9 cellular contexts compared by ENCODE assay signal in the genomic region with DNA sequence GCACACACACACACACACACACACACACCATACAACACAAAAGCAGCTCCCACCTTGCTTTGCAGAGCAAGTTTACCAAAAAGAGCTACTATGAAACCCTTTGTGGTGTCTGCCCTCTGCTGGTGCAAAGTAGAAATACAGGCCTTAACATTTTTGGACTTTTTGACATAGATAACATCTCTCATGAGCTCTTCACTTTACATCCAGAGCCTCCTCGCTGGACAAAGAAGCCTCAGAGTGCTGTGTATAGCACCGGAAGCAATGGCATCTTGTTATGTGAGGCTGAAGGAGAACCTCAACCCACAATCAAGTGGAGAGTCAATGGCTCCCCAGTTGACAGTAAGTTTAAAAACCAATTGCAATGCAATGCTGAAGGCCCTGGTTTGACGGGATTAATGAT.
A peak's percentile ranks its signal among the peaks of the same experiment; 100 is the strongest.
DNase-seq lines count a peak whose midpoint lies in the region; ATAC-seq and TF ChIP-seq lines count a peak whose summit lies in the region.
"Had no signal": no experiment of that assay in that cellular context is flagged by ENCODE, and none has a peak within 500 bp of the region (broad histone marks: within the 10 kb centered on the region; RNA-seq: fewer than 3 reads in every experiment).

No MANE protein-coding gene starts in this region.

- H2AFZ ChIP-seq in OCI-LY7 (ENCODE audit: low read length): no peak overlapping the region
- H2AFZ ChIP-seq in mesenchymal stem cell (ENCODE audit: low read depth, low read length): no peak overlapping the region

- H3K4me2 ChIP-seq in OCI-LY7 (ENCODE audit: low read length) (no peak overlapping the region), mesenchymal stem cell (ENCODE audit: low read length, poor library complexity, severe bottlenecking) (no peak overlapping the region)

- H2BK15ac ChIP-seq in mesenchymal stem cell (ENCODE audit: low read depth, poor library complexity, severe bottlenecking): no peak overlapping the region

- H3K4me1 ChIP-seq in OCI-LY7 (ENCODE audit: insufficient read depth, low read length, poor library complexity, severe bottlenecking) (no peaks in the 10 kb centered on the region), colonic mucosa (no peaks in the 10 kb centered on the region), mesenchymal stem cell (ENCODE audit: control insufficient read depth, insufficient read depth, low read depth, low read length) (no peaks in the 10 kb centered on the region)

- no peak for ATAC-seq in activated T-cell treated with anti-CD3 and anti-CD28 coated beads, Interleukin-2, amount 50 U/mL, for 72 hours (replicated peaks in 1 of 2)
- ATAC-seq in GM21447 (IDR thresholded peaks at IDR 0.05; ENCODE audit: unreplicated experiment): peak; percentile 80

- no peaks in the 10 kb centered on the region for H3K9me3 Mint-ChIP-seq in activated T-cell treated with anti-CD3 and anti-CD28 coated beads, Interleukin-2, amount 50 U/mL, for 72 hours
- H3K9me3 Mint-ChIP-seq in activated T-cell treated with anti-CD3 and anti-CD28 coated beads, Interleukin-2, amount 50 U/mL, for 24 hours: no peaks in the 10 kb centered on the region
- H3K9me3 Mint-ChIP-seq: dendritic cell treated with granulocyte-macrophage colony-stimulating factor and Interleukin-4, amounts not matched to agents 40 ng/mL and 50 ng/mL, for 4 days had no signal

- peak; percentile 6 to 39 for DNase-seq in activated T-cell treated with anti-CD3 and anti-CD28 coated beads, Interleukin-2, amount 50 U/mL, for 72 hours
- DNase-seq in activated T-cell treated with anti-CD3 and anti-CD28 coated beads, Interleukin-2, amount 50 U/mL, for 24 hours: no peak
- DNase-seq in HT1080 (ENCODE audit: low read depth): peak; percentile 60
- DNase-seq in OCI-LY7 (ENCODE audit: low spot score): peak; percentile 68
- DNase-seq in colonic mucosa: peak; percentile 31
- peak; percentile 50 for DNase-seq in mesenchymal stem cell
- DNase-seq in GDM1 (lab: John Stamatoyannopoulos, UW): no peak

- H3K4me3 ChIP-seq in OCI-LY7 (ENCODE audit: low read depth, low read length, poor library complexity, severe bottlenecking) (no peak overlapping the region), colonic mucosa (no peak overlapping the region), mesenchymal stem cell (ENCODE audit: insufficient read depth in 1 of 2, low read depth in 1 of 2, low read length in 2 of 2) (no peak overlapping the region)

- no peak overlapping the region for H2BK120ac ChIP-seq in mesenchymal stem cell (ENCODE audit: low read depth, low read length)

- H4K20me1 ChIP-seq in OCI-LY7 (ENCODE audit: insufficient read depth, low read length): no peaks in the 10 kb centered on the region

- no peaks in the 10 kb centered on the region for H3K36me3 ChIP-seq in OCI-LY7 (ENCODE audit: insufficient read depth, low read length)
- H3K36me3 ChIP-seq in colonic mucosa: no peaks in the 10 kb centered on the region
- no peaks in the 10 kb centered on the region for H3K36me3 ChIP-seq in mesenchymal stem cell (ENCODE audit: control insufficient read depth in 1 of 2, insufficient read depth in 2 of 2, low read depth in 1 of 2, low read length in 2 of 2)

- no peaks in the 10 kb centered on the region for H3K27me3 ChIP-seq in colonic mucosa
- H3K27me3 ChIP-seq in mesenchymal stem cell (ENCODE audit: control insufficient read depth in 1 of 2, insufficient read depth in 1 of 2, low read length in 2 of 2): no peaks in the 10 kb centered on the region

- CTCF ChIA-PET in OCI-LY7 (lab: Charles Lee; ENCODE audit: unreplicated experiment): interaction anchor here (0.6 to 1.7 kb wide), 7 partner anchors 9 to 314 kb away, joined by 3 to 5 read pairs (median 4); no protein-coding TSS in a partner anchor

- no peak overlapping the region for H2BK5ac ChIP-seq in mesenchymal stem cell (ENCODE audit: low read depth, low read length, poor library complexity, severe bottlenecking)

- H3K14ac ChIP-seq in mesenchymal stem cell (ENCODE audit: low read length in 2 of 2): no peak overlapping the region

- TF ChIP-seq CTCF in OCI-LY7 (conservative IDR thresholded peaks at IDR 0.05; ENCODE audit: low read length) (peak; percentile 92), colonic mucosa (IDR thresholded peaks at IDR 0.05) (peak; percentile 51)

- H4K8ac ChIP-seq in mesenchymal stem cell (ENCODE audit: low read length): no peak overlapping the region

- H3K4me1 Mint-ChIP-seq in activated T-cell treated with anti-CD3 and anti-CD28 coated beads, Interleukin-2, amount 50 U/mL, for 72 hours (ENCODE audit: low read depth): no peaks in the 10 kb centered on the region
- no peaks in the 10 kb centered on the region for H3K4me1 Mint-ChIP-seq in activated T-cell treated with anti-CD3 and anti-CD28 coated beads, Interleukin-2, amount 50 U/mL, for 24 hours (ENCODE audit: low read depth)

- H2BK12ac ChIP-seq in mesenchymal stem cell (ENCODE audit: low read length in 2 of 2): no peak overlapping the region

- no peak overlapping the region for H3K9ac ChIP-seq in colonic mucosa (ENCODE audit: low read depth in 2 of 2, low read length in 2 of 2)
- H3K9ac ChIP-seq in mesenchymal stem cell (ENCODE audit: low read length): no peak overlapping the region

- no peak overlapping the region for H2AK5ac ChIP-seq in mesenchymal stem cell (ENCODE audit: low read length, severe bottlenecking)

- intact Hi-C loops in OCI-LY7 (cut with micrococcal nuclease; ENCODE audit: unreplicated experiment) (loop anchor here (1.0 to 5.0 kb wide), 5 partner anchors 22 to 311 kb away; no protein-coding TSS in a partner anchor), colonic mucosa (cut with DNase I) (no loop called here)

- WGBS in mesenchymal stem cell: 52% methylated on average over 3 of the region's 3 CpGs

- no peaks in the 10 kb centered on the region for H3K9me2 ChIP-seq in OCI-LY7 (ENCODE audit: insufficient read depth, low read length)

- no peak overlapping the region for H3K18ac ChIP-seq in mesenchymal stem cell (ENCODE audit: low read depth in 1 of 2, low read length in 2 of 2)

- BruUV-seq in OCI-LY7 (replicated peaks; lab: Mats Ljungman, UMichigan): no TSS peak

- no peak overlapping the region for H3K27ac ChIP-seq in OCI-LY7 (ENCODE audit: low read depth, low read length, poor library complexity, severe bottlenecking)
- H3K27ac ChIP-seq in colonic mucosa: no peak overlapping the region
- no peak overlapping the region for H3K27ac ChIP-seq in mesenchymal stem cell (ENCODE audit: low read length, poor library complexity, severe bottlenecking)

- no peaks in the 10 kb centered on the region for H3K79me1 ChIP-seq in mesenchymal stem cell (replicated peaks; ENCODE audit: low read length, poor library complexity, severe bottlenecking)

- no peak overlapping the region for H3K27ac Mint-ChIP-seq in activated T-cell treated with anti-CD3 and anti-CD28 coated beads, Interleukin-2, amount 50 U/mL, for 72 hours
- no peak overlapping the region for H3K27ac Mint-ChIP-seq in activated T-cell treated with anti-CD3 and anti-CD28 coated beads, Interleukin-2, amount 50 U/mL, for 24 hours
- H3K27ac Mint-ChIP-seq: dendritic cell treated with granulocyte-macrophage colony-stimulating factor and Interleukin-4, amounts not matched to agents 40 ng/mL and 50 ng/mL, for 4 days had no signal

- no peak overlapping the region for H3K4ac ChIP-seq in mesenchymal stem cell (ENCODE audit: low read depth in 1 of 2, low read length in 2 of 2)

- H3K36me3 Mint-ChIP-seq in activated T-cell treated with anti-CD3 and anti-CD28 coated beads, Interleukin-2, amount 50 U/mL, for 72 hours (ENCODE audit: insufficient read depth in 2 of 2): no peaks in the 10 kb centered on the region
- no peaks in the 10 kb centered on the region for H3K36me3 Mint-ChIP-seq in activated T-cell treated with anti-CD3 and anti-CD28 coated beads, Interleukin-2, amount 50 U/mL, for 24 hours (ENCODE audit: low read depth)

- no peaks in the 10 kb centered on the region for H3K9me3 ChIP-seq in OCI-LY7 (ENCODE audit: low read length)
- H3K9me3 ChIP-seq in colonic mucosa: no peaks in the 10 kb centered on the region
- no peaks in the 10 kb centered on the region for H3K9me3 ChIP-seq in mesenchymal stem cell (ENCODE audit: control insufficient read depth, low read length)

- no peak overlapping the region for H4K91ac ChIP-seq in mesenchymal stem cell (ENCODE audit: low read length)

- no peak overlapping the region for H3K23ac ChIP-seq in mesenchymal stem cell (ENCODE audit: low read length in 2 of 2)

- POLR2A ChIA-PET in OCI-LY7 (lab: Charles Lee): interaction anchor here (0.6 to 3.1 kb wide), 22 partner anchors 9 to 313 kb away, joined by 3 to 9 read pairs (median 4); no protein-coding TSS in a partner anchor

- no peak overlapping the region for H3K4me3 Mint-ChIP-seq in activated T-cell treated with anti-CD3 and anti-CD28 coated beads, Interleukin-2, amount 50 U/mL, for 72 hours
- no peak overlapping the region for H3K4me3 Mint-ChIP-seq in activated T-cell treated with anti-CD3 and anti-CD28 coated beads, Interleukin-2, amount 50 U/mL, for 24 hours
- H3K4me3 Mint-ChIP-seq: dendritic cell treated with granulocyte-macrophage colony-stimulating factor and Interleukin-4, amounts not matched to agents 40 ng/mL and 50 ng/mL, for 4 days had no signal

- no peaks in the 10 kb centered on the region for H3K27me3 Mint-ChIP-seq in activated T-cell treated with anti-CD3 and anti-CD28 coated beads, Interleukin-2, amount 50 U/mL, for 72 hours (ENCODE audit: low read depth)
- H3K27me3 Mint-ChIP-seq in activated T-cell treated with anti-CD3 and anti-CD28 coated beads, Interleukin-2, amount 50 U/mL, for 24 hours: no peaks in the 10 kb centered on the region
- H3K27me3 Mint-ChIP-seq: dendritic cell treated with granulocyte-macrophage colony-stimulating factor and Interleukin-4, amounts not matched to agents 40 ng/mL and 50 ng/mL, for 4 days had no signal

- no peaks in the 10 kb centered on the region for H3K79me2 ChIP-seq in OCI-LY7 (ENCODE audit: insufficient read depth, low read depth, low read length)

Comparison
In these comparisons a context has a peak if more than half of its experiments do, and no peak if none do; other contexts are left out.
1. DNase-seq: peak in activated T-cell treated with anti-CD3 and anti-CD28 coated beads, Interleukin-2, amount 50 U/mL, for 72 hours (2 of 2), HT1080 (single experiment), OCI-LY7 (single experiment), colonic mucosa (single experiment) and mesenchymal stem cell (single experiment); none in activated T-cell treated with anti-CD3 and anti-CD28 coated beads, Interleukin-2, amount 50 U/mL, for 24 hours (single experiment) and GDM1 (single experiment).